In the genomic region with DNA sequence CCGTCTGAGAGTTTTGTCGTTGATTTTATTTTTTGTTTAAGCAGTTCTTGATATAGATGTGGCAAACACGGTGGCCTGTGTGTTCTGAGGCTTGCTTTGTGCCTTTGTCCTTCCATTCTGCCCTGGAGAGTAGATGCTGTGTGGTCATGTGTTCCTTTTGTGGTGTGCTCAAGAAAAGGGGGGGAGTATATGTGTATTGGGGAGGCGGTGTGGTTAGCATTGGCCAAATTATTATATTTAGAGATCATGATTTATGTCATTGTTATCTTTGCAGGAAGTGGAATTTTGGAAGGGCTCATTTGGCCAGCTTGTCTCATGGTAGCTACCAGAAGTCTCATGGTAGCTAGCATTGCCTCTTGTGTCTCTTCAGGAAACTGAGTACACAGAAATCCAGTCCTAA, we compare ENCODE assay signal across 21 cellular contexts. TPM values are rescaled to one million over a fixed set of nuclear protein-coding genes. Genes with fewer than 3 reads are reported as not detected.
DNase-seq lines count a peak whose midpoint lies in the region; ATAC-seq, FAIRE-seq and TF ChIP-seq lines count a peak whose summit lies in the region.
"Had no signal": no experiment of that assay in that cellular context is flagged by ENCODE, and none has a peak within 500 bp of the region (broad histone marks: within the 10 kb centered on the region; RNA-seq: fewer than 3 reads in every experiment).

No MANE protein-coding gene starts in this region.

- H3K27ac Mint-ChIP-seq in activated T-cell treated with anti-CD3 and anti-CD28 coated beads, Interleukin-2, amount 50 U/mL, for 24 hours, result peak overlapping the region; percentile 7
- no peak overlapping the region for H3K27ac Mint-ChIP-seq in activated T-cell treated with anti-CD3 and anti-CD28 coated beads, Interleukin-2, amount 50 U/mL, for 72 hours
- peak overlapping the region; percentile 76 for H3K27ac Mint-ChIP-seq in memory B cell
- H3K27ac Mint-ChIP-seq in stimulated activated memory B cell treated with anti-CD40 and anti-IgM and Interleukin-4, amounts not matched to agents 10 μg/mL and 1 μg/mL and 100 μg/mL, for 72 hours, result peak overlapping the region; percentile 28
- H3K27ac Mint-ChIP-seq: activated naive CD8-positive, alpha-beta T cell treated with anti-CD3 and anti-CD28 coated beads for 36 hours had no signal

- DNase-seq in activated T-cell treated with anti-CD3 and anti-CD28 coated beads, Interleukin-2, amount 50 U/mL, for 24 hours, result no peak
- DNase-seq in activated T-cell treated with anti-CD3 and anti-CD28 coated beads, Interleukin-2, amount 50 U/mL, for 72 hours, result no peak
- no peak for DNase-seq in SK-N-MC (ENCODE audit: low read depth, low spot score)
- no peak for DNase-seq in memory B cell (ENCODE audit: low spot score in 2 of 2)
- DNase-seq in omental fat pad (ENCODE audit: low spot score), result no peak
- no peak for DNase-seq in GM12891 (ENCODE audit: insufficient read length, low spot score)
- DNase-seq: activated CD4-positive, alpha-beta T cell treated with anti-CD3 and anti-CD28 coated beads, Interleukin-2, amount 50 U/mL, for 1 hour; activated naive CD8-positive, alpha-beta T cell treated with anti-CD3 and anti-CD28 coated beads for 36 hours; DMS79 treated with DMSO at 0.1 percent for 48 hours; hippocampal formation; islet precursor cell; mammary epithelial cell; NCI-H1092; NCI-H2081 treated with DMSO at 0.1 percent for 48 hours; NCI-H510A treated with DMSO at 0.1 percent for 48 hours; stimulated activated CD4-positive, alpha-beta T cell treated with anti-CD3 and anti-CD28 coated beads, Interleukin-12 subunit alpha, Interleukin-12 subunit beta, amount 100 ng/mL, for 4 hours; stimulated activated CD8-positive, alpha-beta memory T cell treated with anti-CD3 and anti-CD28 coated beads, Interleukin-4, amount 100 ng/mL, for 48 hours had no signal

- H3K4me3 ChIP-seq in SK-N-MC, result no peak overlapping the region
- H3K4me3 ChIP-seq: suprapubic skin had no signal

- H3K4me3 Mint-ChIP-seq in activated T-cell treated with anti-CD3 and anti-CD28 coated beads, Interleukin-2, amount 50 U/mL, for 24 hours, result no peak overlapping the region
- no peak overlapping the region for H3K4me3 Mint-ChIP-seq in activated T-cell treated with anti-CD3 and anti-CD28 coated beads, Interleukin-2, amount 50 U/mL, for 72 hours
- H3K4me3 Mint-ChIP-seq in memory B cell, result no peak overlapping the region
- H3K4me3 Mint-ChIP-seq in stimulated activated memory B cell treated with anti-CD40 and anti-IgM and Interleukin-4, amounts not matched to agents 10 μg/mL and 1 μg/mL and 100 μg/mL, for 72 hours, result no peak overlapping the region
- H3K4me3 Mint-ChIP-seq: activated naive CD8-positive, alpha-beta T cell treated with anti-CD3 and anti-CD28 coated beads for 36 hours; nephron had no signal

- no peak for TF ChIP-seq POLR2A in GM12891 (IDR thresholded peaks at IDR 0.05; ENCODE audit: low read depth, low read length)

- ATAC-seq in activated T-cell treated with anti-CD3 and anti-CD28 coated beads, Interleukin-2, amount 50 U/mL, for 72 hours (replicated peaks in 1 of 2), result no peak
- no peak for ATAC-seq in memory B cell (ENCODE audit: low read depth)
- ATAC-seq in stimulated activated memory B cell treated with anti-CD40 and anti-IgM and Interleukin-4, amounts not matched to agents 10 μg/mL and 1 μg/mL and 100 μg/mL, for 72 hours, result no peak
- no peak for ATAC-seq in omental fat pad (ENCODE audit: low FRiP score)
- ATAC-seq in HG03175 (IDR thresholded peaks at IDR 0.05; ENCODE audit: unreplicated experiment), result no peak

- no peak overlapping the region for H3K9ac ChIP-seq in SK-N-MC (ENCODE audit: insufficient read length)

- no peaks in the 10 kb centered on the region for H3K27me3 Mint-ChIP-seq in activated T-cell treated with anti-CD3 and anti-CD28 coated beads, Interleukin-2, amount 50 U/mL, for 24 hours
- no peaks in the 10 kb centered on the region for H3K27me3 Mint-ChIP-seq in activated T-cell treated with anti-CD3 and anti-CD28 coated beads, Interleukin-2, amount 50 U/mL, for 72 hours (ENCODE audit: low read depth)
- no peaks in the 10 kb centered on the region for H3K27me3 Mint-ChIP-seq in memory B cell
- no peaks in the 10 kb centered on the region for H3K27me3 Mint-ChIP-seq in stimulated activated memory B cell treated with anti-CD40 and anti-IgM and Interleukin-4, amounts not matched to agents 10 μg/mL and 1 μg/mL and 100 μg/mL, for 72 hours
- H3K27me3 Mint-ChIP-seq: activated naive CD8-positive, alpha-beta T cell treated with anti-CD3 and anti-CD28 coated beads for 36 hours had no signal

- FAIRE-seq in GM12891 (lab: Jason Lieb, UNC), result no peak

- no peak for TF ChIP-seq CTCF in omental fat pad (IDR thresholded peaks at IDR 0.05)

- peaks cover 65% of the 10 kb centered on the region for H3K36me3 Mint-ChIP-seq in activated T-cell treated with anti-CD3 and anti-CD28 coated beads, Interleukin-2, amount 50 U/mL, for 24 hours (ENCODE audit: low read depth)
- H3K36me3 Mint-ChIP-seq in activated T-cell treated with anti-CD3 and anti-CD28 coated beads, Interleukin-2, amount 50 U/mL, for 72 hours (ENCODE audit: insufficient read depth in 2 of 2), result peaks cover 0 to 2% of the 10 kb centered on the region in 2 donors
- peaks cover 19% of the 10 kb centered on the region for H3K36me3 Mint-ChIP-seq in memory B cell
- H3K36me3 Mint-ChIP-seq in stimulated activated memory B cell treated with anti-CD40 and anti-IgM and Interleukin-4, amounts not matched to agents 10 μg/mL and 1 μg/mL and 100 μg/mL, for 72 hours, result peaks cover 63% of the 10 kb centered on the region

- H3K9me3 Mint-ChIP-seq in activated T-cell treated with anti-CD3 and anti-CD28 coated beads, Interleukin-2, amount 50 U/mL, for 24 hours, result no peaks in the 10 kb centered on the region
- no peaks in the 10 kb centered on the region for H3K9me3 Mint-ChIP-seq in activated T-cell treated with anti-CD3 and anti-CD28 coated beads, Interleukin-2, amount 50 U/mL, for 72 hours
- H3K9me3 Mint-ChIP-seq in memory B cell, result no peaks in the 10 kb centered on the region
- no peaks in the 10 kb centered on the region for H3K9me3 Mint-ChIP-seq in stimulated activated memory B cell treated with anti-CD40 and anti-IgM and Interleukin-4, amounts not matched to agents 10 μg/mL and 1 μg/mL and 100 μg/mL, for 72 hours
- H3K9me3 Mint-ChIP-seq: activated naive CD8-positive, alpha-beta T cell treated with anti-CD3 and anti-CD28 coated beads for 36 hours; nephron had no signal

- H3K9me3 ChIP-seq in SK-N-MC (ENCODE audit: low read depth, low read length), result no peaks in the 10 kb centered on the region
- H3K9me3 ChIP-seq: suprapubic skin had no signal

- H3K36me3 ChIP-seq in SK-N-MC (ENCODE audit: insufficient read depth, low read length), result peaks cover 63% of the 10 kb centered on the region
- H3K36me3 ChIP-seq: suprapubic skin had no signal

- peaks cover 71% of the 10 kb centered on the region for H3K4me1 Mint-ChIP-seq in activated T-cell treated with anti-CD3 and anti-CD28 coated beads, Interleukin-2, amount 50 U/mL, for 24 hours (ENCODE audit: low read depth)
- peaks cover 48% of the 10 kb centered on the region for H3K4me1 Mint-ChIP-seq in activated T-cell treated with anti-CD3 and anti-CD28 coated beads, Interleukin-2, amount 50 U/mL, for 72 hours (ENCODE audit: low read depth)
- H3K4me1 Mint-ChIP-seq in memory B cell, result peaks cover 48% of the 10 kb centered on the region
- H3K4me1 Mint-ChIP-seq in stimulated activated memory B cell treated with anti-CD40 and anti-IgM and Interleukin-4, amounts not matched to agents 10 μg/mL and 1 μg/mL and 100 μg/mL, for 72 hours, result peaks cover 66% of the 10 kb centered on the region

- 0 out of 2 replicates have a peak overlapping the region, but pooled peaks have one; percentile 4 for H3K27ac ChIP-seq in SK-N-MC
- H3K27ac ChIP-seq: suprapubic skin had no signal

TF ChIP-seq in GM12891, 5 proteins besides CTCF, POLR2A, EP300 and RAD21:
- TF ChIP-seq SPI1 (IDR thresholded peaks at IDR 0.05; ENCODE audit: low read depth, low read length), result no peak
- no peak for TF ChIP-seq TAF1 (IDR thresholded peaks at IDR 0.05; ENCODE audit: low read depth, low read length)
- TF ChIP-seq POU2F2 (IDR thresholded peaks at IDR 0.05; ENCODE audit: low read depth, low read length), result no peak
- TF ChIP-seq POLR2AphosphoS5 (IDR thresholded peaks at IDR 0.05; ENCODE audit: low read depth, low read length), result no peak
- TF ChIP-seq PAX5 (IDR thresholded peaks at IDR 0.05; ENCODE audit: insufficient read depth, low read length, severe bottlenecking), result no peak
TF ChIP-seq in GM12891: peak in this region for 0.

RNA-seq across cellular contexts. Expression of a gene that starts 16.4 kb away (rescaled TPM):
- 10 to 100 TPM; 16.0 to 16.4 TPM for total RNA-seq in activated T-cell treated with anti-CD3 and anti-CD28 coated beads, Interleukin-2, amount 50 U/mL, for 72 hours
- 10 to 100 TPM; 24.9 to 48.1 (median 40.6) TPM for total RNA-seq in omental fat pad
- 7.0 TPM for polyA plus RNA-seq in GM12891 (2012; ENCODE audit: low read depth, missing spikeins)
